Comparison of ENCODE assay signal across 8 cellular contexts in genomic region chr7:104023100-104023499, GRCh38. TPM values are rescaled to one million over a fixed set of nuclear protein-coding genes. Genes with fewer than 3 reads are reported as not detected.
"Had no signal": no experiment of that assay in that cellular context is flagged by ENCODE, and none has a peak within 500 bp of the region (broad histone marks: within the 10 kb centered on the region; RNA-seq: fewer than 3 reads in every experiment).

No MANE protein-coding gene starts in this region.

- FAIRE-seq: H1, H54, HTR-8/SVneo had no signal

- H3K36me3 Mint-ChIP-seq: IgD-negative memory B cell had no signal

- H3K4me3 Mint-ChIP-seq: GM23338, H9 had no signal

- H3K4me1 Mint-ChIP-seq: GM23338, H9, IgD-negative memory B cell had no signal

- H3K4me3 ChIP-seq: GM23338 had no signal

- H3K4me2 ChIP-seq: GM23338 had no signal

- ATAC-seq: GM23338 had no signal

- H2AFZ ChIP-seq: GM23338 had no signal

- H3K9me3 Mint-ChIP-seq: H9 had no signal

- H3K27ac Mint-ChIP-seq: GM23338, IgD-negative memory B cell had no signal

- DNase-seq: H9, HCEC 1CT had no signal

RNA-seq across cellular contexts. Expression of gene RELN, which starts 33.6 kb away (rescaled TPM):
- total RNA-seq: HT-29 had no signal
- polyA plus RNA-seq: IgD-negative memory B cell had no signal
